In the genomic region with DNA sequence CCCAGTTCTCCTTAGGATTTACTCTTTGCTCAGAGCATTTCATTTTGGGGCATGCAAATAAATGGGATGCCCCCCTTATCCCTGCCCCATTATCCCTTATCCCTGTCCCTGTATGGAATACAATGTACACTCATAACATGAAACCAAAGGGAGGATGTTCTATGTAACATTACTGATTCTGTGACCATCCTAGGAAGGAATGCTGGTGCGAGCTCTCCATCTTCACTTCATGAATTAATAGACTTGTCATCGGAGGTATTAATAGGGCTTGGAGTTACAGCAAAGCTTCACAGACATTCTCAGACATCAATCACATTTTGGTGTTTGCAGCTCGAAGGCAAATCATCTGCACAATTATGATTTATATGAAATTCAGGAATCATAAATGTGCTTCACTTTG, we compare ENCODE assay signal across 25 cellular contexts.
"Had no signal": no experiment of that assay in that cellular context is flagged by ENCODE, and none has a peak within 500 bp of the region (broad histone marks: within the 10 kb centered on the region; RNA-seq: fewer than 3 reads in every experiment).

No MANE protein-coding gene starts in this region.

- H3K4me1 ChIP-seq: colonic mucosa, esophagus squamous epithelium had no signal

- DNase-seq: colonic mucosa; cortex of kidney; effector CD8-positive, alpha-beta T cell; effector memory CD8-positive, alpha-beta T cell; endodermal cell; erythroblast; esophagus squamous epithelium; foreskin melanocyte; gastrocnemius medialis; glutamatergic neuron; head of caudate nucleus; heart right ventricle; hippocampal formation; left cardiac atrium; left lung; left ventricle myocardium superior; lower lobe of right lung; mesenchymal stem cell; midbrain; naive thymus-derived CD4-positive, alpha-beta T cell had no signal

- H3K4me3 ChIP-seq: colonic mucosa, esophagus squamous epithelium, gastrocnemius medialis, heart right ventricle, left lung, lower lobe of right lung had no signal

- H3K36me3 ChIP-seq: colonic mucosa, esophagus squamous epithelium, gastrocnemius medialis, heart right ventricle, left lung, lower lobe of right lung had no signal

- ATAC-seq: effector memory CD8-positive, alpha-beta T cell; left lung; lower lobe of right lung; naive thymus-derived CD4-positive, alpha-beta T cell had no signal

- H3K27me3 Mint-ChIP-seq: dendritic cell treated with granulocyte-macrophage colony-stimulating factor and Interleukin-4, amounts not matched to agents 40 ng/mL and 50 ng/mL, for 4 days; effector memory CD8-positive, alpha-beta T cell had no signal

- FAIRE-seq: endometrium, islet of Langerhans, keratinocyte had no signal

- H3K27ac ChIP-seq: colonic mucosa, epithelial cell of prostate, esophagus squamous epithelium, gastrocnemius medialis, heart right ventricle, left lung, lower lobe of right lung had no signal

- H3K4me3 Mint-ChIP-seq: dendritic cell treated with granulocyte-macrophage colony-stimulating factor and Interleukin-4, amounts not matched to agents 40 ng/mL and 50 ng/mL, for 4 days; effector memory CD8-positive, alpha-beta T cell; endodermal cell; naive thymus-derived CD4-positive, alpha-beta T cell had no signal

- H3K27me3 ChIP-seq: colonic mucosa, esophagus squamous epithelium, gastrocnemius medialis, heart right ventricle, left lung had no signal

- H3K36me3 Mint-ChIP-seq: naive thymus-derived CD4-positive, alpha-beta T cell had no signal

- H3K9me3 ChIP-seq: colonic mucosa, esophagus squamous epithelium, gastrocnemius medialis, heart right ventricle, left lung, lower lobe of right lung had no signal

- H3K9me3 Mint-ChIP-seq: dendritic cell treated with granulocyte-macrophage colony-stimulating factor and Interleukin-4, amounts not matched to agents 40 ng/mL and 50 ng/mL, for 4 days; effector memory CD8-positive, alpha-beta T cell; endodermal cell had no signal

- H3K27ac Mint-ChIP-seq: effector memory CD8-positive, alpha-beta T cell; endodermal cell; naive thymus-derived CD4-positive, alpha-beta T cell had no signal
